12 cellular contexts compared by ENCODE assay signal in genomic region chr14:68940614-68941185, GRCh38. TPM values are rescaled to one million over a fixed set of nuclear protein-coding genes. Genes with fewer than 3 reads are reported as not detected.
A peak's percentile ranks its signal among the peaks of the same experiment; 100 is the strongest.
DNase-seq lines count a peak whose midpoint lies in the region; ATAC-seq and TF ChIP-seq lines count a peak whose summit lies in the region.
"Had no signal": no experiment of that assay in that cellular context is flagged by ENCODE, and none has a peak within 500 bp of the region (broad histone marks: within the 10 kb centered on the region; RNA-seq: fewer than 3 reads in every experiment).

No MANE protein-coding gene starts in this region.

- TF ChIP-seq POLR2A in heart left ventricle (IDR thresholded peaks at IDR 0.05) (no peak), uterus (IDR thresholded peaks at IDR 0.05) (no peak)

- peak overlapping the region in 5 of 10 donors; percentile 17 to 65 (median 25) for H3K4me3 Mint-ChIP-seq in naive thymus-derived CD4-positive, alpha-beta T cell

- H3K4me1 ChIP-seq in heart left ventricle (peaks cover 36 to 100% (median 98%) of the 10 kb centered on the region in 12 donors), colonic mucosa (peaks cover 33% of the 10 kb centered on the region), uterus (peaks cover 21 to 32% of the 10 kb centered on the region in 2 donors)
- peaks cover 0 to 74% of the 10 kb centered on the region in 2 donors for H3K4me1 ChIP-seq in naive thymus-derived CD4-positive, alpha-beta T cell (ENCODE audit: control insufficient read depth in 2 of 2, insufficient read depth in 2 of 2, low read length in 2 of 2)

- no peaks in the 10 kb centered on the region for H3K27me3 ChIP-seq in heart left ventricle
- no peaks in the 10 kb centered on the region for H3K27me3 ChIP-seq in colonic mucosa
- H3K27me3 ChIP-seq in naive thymus-derived CD4-positive, alpha-beta T cell (ENCODE audit: control insufficient read depth in 2 of 2, insufficient read depth in 2 of 2, low read length in 2 of 2), result no peaks in the 10 kb centered on the region
- no peaks in the 10 kb centered on the region for H3K27me3 ChIP-seq in uterus

- ATAC-seq in heart left ventricle (no peak), Right ventricle myocardium superior (ENCODE audit: poor library complexity) (no peak), GM21423 (IDR thresholded peaks at IDR 0.05; ENCODE audit: unreplicated experiment) (no peak)
- no peak for ATAC-seq in naive thymus-derived CD4-positive, alpha-beta T cell

- H3K36me3 Mint-ChIP-seq in naive thymus-derived CD4-positive, alpha-beta T cell, result peaks cover 0 to 23% (median 0%) of the 10 kb centered on the region in 5 donors

- H3K9ac ChIP-seq in colonic mucosa (ENCODE audit: low read depth in 2 of 2, low read length in 2 of 2), result no peak overlapping the region

- DNase-seq in heart left ventricle (peak in 1 of 5 donors; percentile 28), Right ventricle myocardium superior (no peak), colonic mucosa (no peak), uterus (no peak)
- DNase-seq in naive thymus-derived CD4-positive, alpha-beta T cell, result no peak
- DNase-seq in stimulated activated CD4-positive, alpha-beta T cell treated with anti-CD3 and anti-CD28 coated beads, Interleukin-2, amount 100 ng/mL, for 24 hours, result no peak
- DNase-seq in activated CD8-positive, alpha-beta memory T cell treated with anti-CD3 and anti-CD28 coated beads, Interleukin-2, amount 50 U/mL, for 4 hours, result no peak
- DNase-seq: activated CD4-positive, alpha-beta T cell treated with anti-CD3 and anti-CD28 coated beads for 1 hour; activated gamma-delta T cell treated with Interleukin-2 at 50 U/mL for 16 hours; GF-D8; SHP77 treated with DMSO at 0.1 percent for 48 hours had no signal

- peaks cover 21 to 100% (median 96%) of the 10 kb centered on the region in 7 donors for H3K4me1 Mint-ChIP-seq in naive thymus-derived CD4-positive, alpha-beta T cell

- H3K36me3 ChIP-seq in heart left ventricle (no peaks in the 10 kb centered on the region), colonic mucosa (no peaks in the 10 kb centered on the region), uterus (no peaks in the 10 kb centered on the region)
- H3K36me3 ChIP-seq in naive thymus-derived CD4-positive, alpha-beta T cell (ENCODE audit: control insufficient read depth in 2 of 3, insufficient read depth in 3 of 3, low read length in 3 of 3), result peaks cover 0 to 19% (median 0%) of the 10 kb centered on the region in 3 experiments

- no peak for TF ChIP-seq CTCF in heart left ventricle (IDR thresholded peaks at IDR 0.05)
- no peak for TF ChIP-seq CTCF in colonic mucosa (IDR thresholded peaks at IDR 0.05)
- TF ChIP-seq CTCF in uterus (IDR thresholded peaks at IDR 0.05), result no peak

- intact Hi-C loops in heart left ventricle (cut with DNase I) (loop anchor here in 2 of 10 donors (5.0 kb wide), 1 partner anchor 37 kb away; the partner anchor contains the start of gene ACTN1 (in 2 of the 2)), Right ventricle myocardium superior (cut with DNase I) (loop anchor here (5.0 kb wide), 1 partner anchor 37 kb away; the partner anchor contains the start of gene ACTN1), colonic mucosa (cut with DNase I) (no loop called here), uterus (cut with DNase I; ENCODE audit: low total_unique reads) (loop anchor here (5.0 kb wide), 1 partner anchor 37 kb away; the partner anchor contains the start of gene ACTN1)
- intact Hi-C loops in naive thymus-derived CD4-positive, alpha-beta T cell (cut with micrococcal nuclease), result no loop called here

- CTCF ChIA-PET in naive thymus-derived CD4-positive, alpha-beta T cell (lab: Charles Lee), result interaction anchor here (0.7 to 1.3 kb wide), 3 partner anchors 30 to 62 kb away, joined by 3 to 5 read pairs (median 3); no protein-coding TSS in a partner anchor

- no peak overlapping the region for H3K4me3 ChIP-seq in heart left ventricle
- H3K4me3 ChIP-seq in colonic mucosa, result no peak overlapping the region
- no peak overlapping the region for H3K4me3 ChIP-seq in naive thymus-derived CD4-positive, alpha-beta T cell (ENCODE audit: low read length)
- no peak overlapping the region for H3K4me3 ChIP-seq in uterus

- peak overlapping the region in 8 of 9 donors; percentile 59 to 86 (median 74) for H3K27ac Mint-ChIP-seq in naive thymus-derived CD4-positive, alpha-beta T cell

- H3K27ac ChIP-seq in heart left ventricle (peak overlapping the region; percentile 47 to 98 (median 85)), colonic mucosa (peak overlapping the region; percentile 88), uterus (peak overlapping the region; percentile 93 to 95)
- peak overlapping the region; percentile 20 for H3K27ac ChIP-seq in naive thymus-derived CD4-positive, alpha-beta T cell (ENCODE audit: low read depth, low read length)

- WGBS in heart left ventricle, 4 donors, result 89 to 98% (median 91%) methylated on average over 3 of the region's 3 CpGs

- H3K9me3 ChIP-seq in heart left ventricle (no peaks in the 10 kb centered on the region), colonic mucosa (no peaks in the 10 kb centered on the region), uterus (no peaks in the 10 kb centered on the region)
- no peaks in the 10 kb centered on the region for H3K9me3 ChIP-seq in naive thymus-derived CD4-positive, alpha-beta T cell (ENCODE audit: control insufficient read depth in 2 of 3, low read length in 3 of 3)

- no peaks in the 10 kb centered on the region for H3K27me3 Mint-ChIP-seq in naive thymus-derived CD4-positive, alpha-beta T cell

- H3K9me3 Mint-ChIP-seq in naive thymus-derived CD4-positive, alpha-beta T cell, result peaks cover 0 to 1% (median 0%) of the 10 kb centered on the region in 11 donors

- POLR2A ChIA-PET in naive thymus-derived CD4-positive, alpha-beta T cell (lab: Charles Lee), result interaction anchor here (0.8 to 3.8 kb wide), 7 partner anchors 9 to 46 kb away, joined by 3 to 16 read pairs (median 4); no protein-coding TSS in a partner anchor

RNA-seq across cellular contexts. Expression of gene ACTN1, which starts 38.4 kb away (rescaled TPM):
- 100 to 1,000 TPM in 6 of 9 donors, 10 to 100 TPM in 3; 63.6 to 252 (median 110) TPM for total RNA-seq in heart left ventricle
- polyA plus RNA-seq in heart left ventricle, result 10 to 100 TPM; 48.4 to 88.2 TPM
- 92.5 TPM for total RNA-seq in Right ventricle myocardium superior
- 100 to 1,000 TPM; 106 to 185 TPM for total RNA-seq in colonic mucosa
- total RNA-seq in naive thymus-derived CD4-positive, alpha-beta T cell, result 100 to 1,000 TPM in 4 of 5 experiments, 10 to 100 TPM in 1; 41.3 to 249 (median 227) TPM
- 100 to 1,000 TPM; 188 to 390 TPM for polyA plus RNA-seq in naive thymus-derived CD4-positive, alpha-beta T cell
- total RNA-seq in uterus, result 100 to 1,000 TPM; 147 to 538 (median 343) TPM

Comparison
In these comparisons a context has a peak if more than half of its experiments do, and no peak if none do; other contexts are left out.
1. H3K27ac ChIP-seq: peak in every context shown above with its lines; median percentile 94 in uterus; 88 in colonic mucosa; 85 in heart left ventricle; 20 in naive thymus-derived CD4-positive, alpha-beta T cell.
2. intact Hi-C loops: an anchor here in Right ventricle myocardium superior (5.0 kb wide) and uterus (5.0 kb wide); none called in colonic mucosa and naive thymus-derived CD4-positive, alpha-beta T cell.